ENCODE assay signal across 18 cellular contexts in the genomic region with DNA sequence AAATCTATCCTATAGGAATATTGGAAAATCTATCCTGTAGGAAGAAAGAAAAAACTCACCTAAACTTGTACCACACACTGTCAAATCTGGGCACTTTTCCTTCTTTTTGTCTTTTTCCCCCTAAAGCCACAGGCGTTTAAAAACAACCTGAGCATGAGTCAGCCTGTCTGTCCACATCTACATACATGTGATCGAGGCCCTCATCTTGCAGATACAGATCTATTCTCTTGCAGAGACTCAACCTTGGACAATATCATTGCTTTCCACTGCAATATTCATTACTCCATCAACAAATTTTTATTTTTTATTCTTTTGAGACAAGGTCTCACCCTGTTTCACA.
"Had no signal": no experiment of that assay in that cellular context is flagged by ENCODE, and none has a peak within 500 bp of the region (broad histone marks: within the 10 kb centered on the region; RNA-seq: fewer than 3 reads in every experiment).

No MANE protein-coding gene starts in this region.

- DNase-seq: activated CD4-positive, alpha-beta T cell treated with anti-CD3 and anti-CD28 coated beads for 1 hour; activated CD8-positive, alpha-beta memory T cell treated with anti-CD3 and anti-CD28 coated beads, Interleukin-2, amount 50 U/mL, for 4 hours; activated naive CD4-positive, alpha-beta T cell; activated T-cell treated with anti-CD3 and anti-CD28 coated beads, Interleukin-2, amount 50 U/mL, for 24 hours; adrenal gland; left lung; naive thymus-derived CD8-positive, alpha-beta T cell; posterior cingulate gyrus; sigmoid colon; stimulated activated CD4-positive, alpha-beta T cell treated with anti-CD3 and anti-CD28 coated beads, Interleukin-4, amount 100 ng/mL, for 1 hour; stimulated activated naive CD4-positive, alpha-beta T cell; upper lobe of right lung had no signal

- H3K9ac ChIP-seq: neural progenitor cell had no signal

- H3K27ac Mint-ChIP-seq: activated naive CD8-positive, alpha-beta T cell; activated T-cell treated with anti-CD3 and anti-CD28 coated beads, Interleukin-2, amount 50 U/mL, for 24 hours; activated T-helper 17 cell treated with anti-CD3 and anti-CD28 coated beads, Interleukin-2, amount 50 U/mL, for 72 hours; naive thymus-derived CD8-positive, alpha-beta T cell had no signal

- H3K4me2 ChIP-seq: neural progenitor cell had no signal

- H3K4me3 ChIP-seq: adrenal gland, coronary artery, left lung, neural progenitor cell, sigmoid colon, thoracic aorta, upper lobe of right lung had no signal

- H3K4me1 Mint-ChIP-seq: activated T-helper 17 cell treated with anti-CD3 and anti-CD28 coated beads, Interleukin-2, amount 50 U/mL, for 72 hours had no signal

- H3K27ac ChIP-seq: adrenal gland, coronary artery, left lung, neural progenitor cell, sigmoid colon, thoracic aorta, upper lobe of right lung had no signal

- H3K27me3 Mint-ChIP-seq: activated naive CD8-positive, alpha-beta T cell had no signal

- H3K4me1 ChIP-seq: adrenal gland, upper lobe of right lung had no signal

- H3K9me3 ChIP-seq: adrenal gland, left lung, sigmoid colon, thoracic aorta, upper lobe of right lung had no signal

- H3K36me3 Mint-ChIP-seq: activated naive CD8-positive, alpha-beta T cell; mesothelial cell of epicardium; naive thymus-derived CD8-positive, alpha-beta T cell; neural progenitor cell had no signal

- H3K36me3 ChIP-seq: adrenal gland, left lung, neural progenitor cell, sigmoid colon, thoracic aorta, upper lobe of right lung had no signal

- H3K27me3 ChIP-seq: adrenal gland, left lung, neural progenitor cell, sigmoid colon, upper lobe of right lung had no signal

- H3K4me3 Mint-ChIP-seq: activated naive CD8-positive, alpha-beta T cell; activated T-cell treated with anti-CD3 and anti-CD28 coated beads, Interleukin-2, amount 50 U/mL, for 24 hours; activated T-helper 17 cell treated with anti-CD3 and anti-CD28 coated beads, Interleukin-2, amount 50 U/mL, for 72 hours; mesothelial cell of epicardium; naive thymus-derived CD8-positive, alpha-beta T cell; neural progenitor cell had no signal

- H3K9me3 Mint-ChIP-seq: activated T-cell treated with anti-CD3 and anti-CD28 coated beads, Interleukin-2, amount 50 U/mL, for 24 hours; activated T-helper 17 cell treated with anti-CD3 and anti-CD28 coated beads, Interleukin-2, amount 50 U/mL, for 72 hours; naive thymus-derived CD8-positive, alpha-beta T cell had no signal
